ENCODE assay signal across 23 cellular contexts in genomic region chr1:156164465-156164831, GRCh38.
"Had no signal": no experiment of that assay in that cellular context is flagged by ENCODE, and none has a peak within 500 bp of the region (broad histone marks: within the 10 kb centered on the region; RNA-seq: fewer than 3 reads in every experiment).

No MANE protein-coding gene starts in this region.

- H3K4me2 ChIP-seq: PC-9 had no signal

- H3K36me3 ChIP-seq: brain microvascular endothelial cell, cardiac muscle cell had no signal

- H3K4me3 Mint-ChIP-seq: activated CD4-positive, alpha-beta T cell treated with anti-CD3 and anti-CD28 coated beads, Interleukin-2, amount 10 ng/mL, durations not matched to agents 24 days and 14 days; activated CD8-positive, alpha-beta T cell treated with anti-CD3 and anti-CD28 coated beads for 36 hours; activated naive CD8-positive, alpha-beta T cell; T-helper 1 cell treated with Interleukin-12 subunit alpha and Interleukin-12 subunit beta and Interleukin-4 antibody, amounts not matched to agents 30 μg/mL and 1 μg/mL, for 36 hours had no signal

- H3K27me3 ChIP-seq: brain microvascular endothelial cell, cardiac muscle cell had no signal

- H3K27ac ChIP-seq: brain microvascular endothelial cell, cardiac muscle cell, PC-9 had no signal

- H3K27ac Mint-ChIP-seq: activated CD4-positive, alpha-beta T cell treated with anti-CD3 and anti-CD28 coated beads, Interleukin-2, amount 10 ng/mL, durations not matched to agents 24 days and 14 days; activated CD8-positive, alpha-beta T cell treated with anti-CD3 and anti-CD28 coated beads for 36 hours had no signal

- H2AFZ ChIP-seq: PC-9 had no signal

- ATAC-seq: activated CD8-positive, alpha-beta T cell treated with anti-CD3 and anti-CD28 coated beads for 36 hours; activated T-cell treated with anti-CD3 and anti-CD28 coated beads, Interleukin-2, amount 50 U/mL, for 72 hours had no signal

- H3K4me3 ChIP-seq: cardiac muscle cell, PC-9 had no signal

- H3K27me3 Mint-ChIP-seq: activated CD4-positive, alpha-beta T cell treated with anti-CD3 and anti-CD28 coated beads, Interleukin-2, amount 10 ng/mL, durations not matched to agents 24 days and 14 days; activated CD8-positive, alpha-beta T cell treated with anti-CD3 and anti-CD28 coated beads for 36 hours; activated naive CD8-positive, alpha-beta T cell had no signal

- DNase-seq: activated CD4-positive, alpha-beta T cell treated with anti-CD3 and anti-CD28 coated beads, Interleukin-2, amount 10 ng/mL, durations not matched to agents 24 days and 14 days; activated CD4-positive, CD25-positive, alpha-beta regulatory T cell treated with anti-CD3 and anti-CD28 coated beads, Interleukin-2, amount 50 U/mL, for 72 hours; activated CD8-positive, alpha-beta memory T cell treated with anti-CD3 and anti-CD28 coated beads, Interleukin-2, amount 50 U/mL, for 4 hours; activated CD8-positive, alpha-beta T cell treated with anti-CD3 and anti-CD28 coated beads for 36 hours; activated naive CD4-positive, alpha-beta T cell; activated T-cell treated with anti-CD3 and anti-CD28 coated beads, Interleukin-2, amount 50 U/mL, for 72 hours; amygdala; brain microvascular endothelial cell; KG1; NCI-H1092; NCI-H1417; NCI-H1694; NCI-H2029; NCI-H2107; NCI-H2171 treated with DMSO at 0.1 percent for 48 hours; NCI-H226; NCI-H69; NK-92 treated with Interleukin-12 subunit alpha and Interleukin-12 subunit beta, amount 100 ng/mL, for 24 hours; PC-9; SHP77 treated with DMSO at 0.1 percent for 48 hours had no signal
